In the genomic region with DNA sequence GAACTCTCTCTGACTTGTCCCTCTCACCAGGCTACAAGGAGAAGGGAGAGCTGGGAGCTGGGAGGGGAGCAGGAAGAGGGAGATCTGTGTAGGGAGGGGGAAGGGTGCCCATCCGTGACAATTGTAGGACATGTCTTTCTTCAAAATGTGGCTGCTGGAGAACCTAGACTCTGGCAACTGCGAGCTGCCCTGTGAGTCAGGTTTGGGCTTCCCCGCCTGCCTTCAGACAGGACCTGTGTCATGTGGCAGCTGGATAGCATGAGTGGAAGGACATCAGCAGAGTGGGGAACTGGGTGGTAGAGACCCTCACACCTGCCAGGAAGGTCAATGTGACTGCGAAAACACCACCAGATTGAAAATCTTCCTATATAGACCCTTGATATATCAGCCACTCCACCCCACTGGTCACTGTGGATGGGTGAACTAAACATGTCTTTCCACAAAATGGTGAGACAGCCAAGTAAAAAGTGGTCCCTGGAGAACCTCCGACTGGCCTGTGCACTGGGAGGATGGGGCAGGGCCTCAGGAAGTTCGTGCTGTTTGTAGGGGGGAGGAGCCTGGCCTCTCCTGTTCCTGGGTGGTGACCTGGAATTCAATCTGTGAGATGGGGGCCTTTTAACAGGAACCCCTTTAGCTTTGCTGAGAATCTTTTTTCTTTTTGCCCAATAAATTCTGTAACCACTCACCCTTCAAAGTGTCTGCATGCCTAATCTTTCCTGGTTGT, we compare ENCODE assay signal across 32 cellular contexts.
"Had no signal": no experiment of that assay in that cellular context is flagged by ENCODE, and none has a peak within 500 bp of the region (broad histone marks: within the 10 kb centered on the region; RNA-seq: fewer than 3 reads in every experiment).

No MANE protein-coding gene starts in this region.

- H3K27me3 ChIP-seq: ascending aorta, gastrocnemius medialis, ovary, sigmoid colon, upper lobe of left lung had no signal

- H3K4me3 Mint-ChIP-seq: activated naive CD8-positive, alpha-beta T cell; activated T-cell treated with anti-CD3 and anti-CD28 coated beads, Interleukin-2, amount 50 U/mL, for 72 hours; memory B cell; naive thymus-derived CD8-positive, alpha-beta T cell; stimulated activated memory B cell treated with anti-CD40 and anti-IgM and Interleukin-4, amounts not matched to agents 10 μg/mL and 1 μg/mL and 100 μg/mL, for 72 hours; stimulated activated naive CD8-positive, alpha-beta T cell treated with anti-CD3 and anti-CD28 coated beads, Interleukin-15, amount 100 ng/mL, for 72 hours; T-cell; T-helper 2 cell treated with Interferon-gamma antibody and Interleukin-4, amounts not matched to agents 5 μg/mL and 100 μg/mL, for 36 hours had no signal

- FAIRE-seq: islet of Langerhans, small intestine had no signal

- H3K27ac ChIP-seq: ascending aorta, gastrocnemius medialis, neutrophil, ovary, prostate gland, sigmoid colon, upper lobe of left lung had no signal

- H3K36me3 ChIP-seq: ascending aorta, gastrocnemius medialis, neutrophil, ovary, prostate gland, sigmoid colon, upper lobe of left lung had no signal

- H3K4me1 ChIP-seq: ascending aorta, gastrocnemius medialis, prostate gland, upper lobe of left lung had no signal

- H3K4me3 ChIP-seq: ascending aorta, gastrocnemius medialis, ovary, prostate gland, sigmoid colon, upper lobe of left lung had no signal

- H3K27ac Mint-ChIP-seq: activated naive CD8-positive, alpha-beta T cell; activated T-cell treated with anti-CD3 and anti-CD28 coated beads, Interleukin-2, amount 50 U/mL, for 72 hours; memory B cell; stimulated activated memory B cell treated with anti-CD40 and anti-IgM and Interleukin-4, amounts not matched to agents 10 μg/mL and 1 μg/mL and 100 μg/mL, for 72 hours; stimulated activated naive CD8-positive, alpha-beta T cell treated with anti-CD3 and anti-CD28 coated beads, Interleukin-15, amount 100 ng/mL, for 72 hours; T-cell; T-helper 2 cell treated with Interferon-gamma antibody and Interleukin-4, amounts not matched to agents 5 μg/mL and 100 μg/mL, for 36 hours had no signal

- H3K36me3 Mint-ChIP-seq: activated naive CD8-positive, alpha-beta T cell; memory B cell; naive thymus-derived CD8-positive, alpha-beta T cell; stimulated activated memory B cell treated with anti-CD40 and anti-IgM and Interleukin-4, amounts not matched to agents 10 μg/mL and 1 μg/mL and 100 μg/mL, for 72 hours; T-cell had no signal

- DNase-seq: activated CD4-positive, alpha-beta T cell treated with anti-CD3 and anti-CD28 coated beads for 4 hours; activated CD4-positive, alpha-beta T cell treated with anti-CD3 and anti-CD28 coated beads, Interleukin-2, amount 50 U/mL, for 4 hours; activated CD4-positive, CD25-positive, alpha-beta regulatory T cell; activated naive CD4-positive, alpha-beta T cell; activated T-cell treated with anti-CD3 and anti-CD28 coated beads for 4 hours; activated T-cell treated with anti-CD3 and anti-CD28 coated beads, Interleukin-2, amount 50 U/mL, for 72 hours; central memory CD4-positive, alpha-beta T cell; dermis blood vessel endothelial cell; effector CD8-positive, alpha-beta T cell; erythroblast; gastrocnemius medialis; glutamatergic neuron; left colon; naive thymus-derived CD8-positive, alpha-beta T cell; ovary; retina; sigmoid colon; small intestine; stimulated activated CD4-positive, alpha-beta T cell treated with anti-CD3 and anti-CD28 coated beads, Interleukin-4, amount 100 ng/mL, for 4 hours; stimulated activated CD8-positive, alpha-beta memory T cell treated with anti-CD3 and anti-CD28 coated beads, Interleukin-4, amount 100 ng/mL, for 48 hours; stimulated activated naive CD8-positive, alpha-beta T cell treated with anti-CD3 and anti-CD28 coated beads, Interleukin-15, amount 100 ng/mL, for 72 hours; substantia nigra; T-cell; upper lobe of left lung had no signal

- H3K9me3 ChIP-seq: ascending aorta, gastrocnemius medialis, neutrophil, ovary, prostate gland, sigmoid colon, upper lobe of left lung had no signal

- H3K9me3 Mint-ChIP-seq: activated T-cell treated with anti-CD3 and anti-CD28 coated beads, Interleukin-2, amount 50 U/mL, for 72 hours; memory B cell; naive thymus-derived CD8-positive, alpha-beta T cell; stimulated activated memory B cell treated with anti-CD40 and anti-IgM and Interleukin-4, amounts not matched to agents 10 μg/mL and 1 μg/mL and 100 μg/mL, for 72 hours; stimulated activated naive CD8-positive, alpha-beta T cell treated with anti-CD3 and anti-CD28 coated beads, Interleukin-15, amount 100 ng/mL, for 72 hours; T-cell; T-helper 2 cell treated with Interferon-gamma antibody and Interleukin-4, amounts not matched to agents 5 μg/mL and 100 μg/mL, for 36 hours had no signal
